ENCODE assay signal across 10 cellular contexts in the genomic region with DNA sequence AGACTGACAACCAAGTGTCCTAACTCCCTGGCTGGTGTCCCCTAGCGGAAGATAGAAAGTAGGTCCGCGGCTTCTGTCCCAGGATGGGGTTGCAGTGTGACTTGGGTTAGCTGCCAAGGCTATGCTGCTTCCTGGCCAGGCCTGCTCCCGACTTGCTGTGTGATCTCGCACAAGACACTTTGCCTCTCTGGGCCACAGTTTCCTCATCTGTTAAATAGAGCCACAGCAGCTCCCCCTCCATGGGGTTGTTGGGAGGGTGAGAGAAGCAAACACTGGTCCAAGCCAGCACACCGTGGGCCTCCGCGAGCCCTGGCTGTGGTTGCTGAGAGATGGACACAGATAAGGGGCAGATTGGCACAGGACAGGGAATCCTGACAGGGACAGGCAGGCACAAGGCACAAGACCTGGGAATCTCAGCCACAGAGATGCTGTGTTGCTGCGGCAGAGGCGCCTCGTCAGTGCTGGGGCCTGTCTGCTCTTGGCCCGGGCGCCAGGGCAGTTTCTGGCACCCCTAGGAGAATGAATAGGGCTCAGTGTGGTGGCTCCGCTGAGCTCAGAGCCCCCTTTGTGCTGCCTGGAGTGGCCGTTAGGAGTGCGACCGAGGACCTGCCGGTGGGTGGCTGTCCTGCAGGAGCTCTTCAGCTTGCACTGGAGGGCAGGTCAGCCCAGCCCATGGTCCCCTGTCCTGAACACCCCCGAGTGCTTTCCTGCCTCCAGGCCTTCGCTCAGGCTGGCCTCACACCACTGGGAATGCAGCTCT. TPM values are rescaled to one million over a fixed set of nuclear protein-coding genes. Genes with fewer than 3 reads are reported as not detected.
DNase-seq lines count a peak whose midpoint lies in the region; ATAC-seq, FAIRE-seq and TF ChIP-seq lines count a peak whose summit lies in the region.
"Had no signal": no experiment of that assay in that cellular context is flagged by ENCODE, and none has a peak within 500 bp of the region (broad histone marks: within the 10 kb centered on the region; RNA-seq: fewer than 3 reads in every experiment).

No MANE protein-coding gene starts in this region.

- H3K27me3 Mint-ChIP-seq in stimulated activated naive CD8-positive, alpha-beta T cell treated with anti-CD3 and anti-CD28 coated beads, Interleukin-15, Interleukin-2, amounts not matched to agents 100 ng/mL and 50 ng/mL, for 24 hours = no peaks in the 10 kb centered on the region
- no peaks in the 10 kb centered on the region for H3K27me3 Mint-ChIP-seq in activated CD4-positive, alpha-beta memory T cell treated with anti-CD3 and anti-CD28 coated beads for 36 hours

- peaks cover 30% of the 10 kb centered on the region for H3K4me1 ChIP-seq in HepG2 (ENCODE audit: insufficient read depth, low read length)

- no peak overlapping the region for H3K9ac ChIP-seq in HepG2 (ENCODE audit: insufficient read depth, low read depth, low read length)

- no peak overlapping the region for H3K27ac ChIP-seq in HepG2 (ENCODE audit: extremely low read length, insufficient read depth, low read length)

- no peak for TF ChIP-seq POLR2A in HepG2 (IDR thresholded peaks at IDR 0.05; ENCODE audit: insufficient read depth in 1 of 2, low read depth in 2 of 2, low read length in 2 of 2)

- peak overlapping the region; percentile 99 for H3K27ac Mint-ChIP-seq in stimulated activated naive CD8-positive, alpha-beta T cell treated with anti-CD3 and anti-CD28 coated beads, Interleukin-15, Interleukin-2, amounts not matched to agents 100 ng/mL and 50 ng/mL, for 24 hours
- H3K27ac Mint-ChIP-seq in activated CD4-positive, alpha-beta memory T cell treated with anti-CD3 and anti-CD28 coated beads for 36 hours = peak overlapping the region; percentile 98

- H3K4me3 ChIP-seq in HepG2 (replicated peaks in 1 of 3; ENCODE audit: insufficient read depth in 1 of 3, low read depth in 2 of 3, low read length in 3 of 3) = no peak overlapping the region

- H3K9me3 Mint-ChIP-seq in stimulated activated naive CD8-positive, alpha-beta T cell treated with anti-CD3 and anti-CD28 coated beads, Interleukin-15, Interleukin-2, amounts not matched to agents 100 ng/mL and 50 ng/mL, for 24 hours = no peaks in the 10 kb centered on the region
- no peaks in the 10 kb centered on the region for H3K9me3 Mint-ChIP-seq in activated CD4-positive, alpha-beta memory T cell treated with anti-CD3 and anti-CD28 coated beads for 36 hours

- CTCF ChIA-PET in activated CD4-positive, alpha-beta memory T cell treated with anti-CD3 and anti-CD28 coated beads for 36 hours (lab: Charles Lee) = interaction anchor here (1.0 to 3.4 kb wide), 2 partner anchors 9 to 45 kb away, joined by 3 to 25 read pairs; a partner anchor contains a TSS
- CTCF ChIA-PET in HepG2 (lab: Yijun Ruan, JAX; ENCODE audit: low intra/inter-chr PET ratio, low total read pairs) = no interaction called here

- H3K9me3 ChIP-seq in HepG2 (ENCODE audit: low read length) = no peaks in the 10 kb centered on the region

- no peaks in the 10 kb centered on the region for H3K36me3 ChIP-seq in HepG2 (replicated peaks in 1 of 2; ENCODE audit: control insufficient read depth in 1 of 2, insufficient read depth in 2 of 2, low read length in 2 of 2)

- no peak for TF ChIP-seq CTCF in HepG2 (CRISPR knock-in tag; IDR thresholded peaks at IDR 0.05)

- TF ChIP-seq RAD21 in HepG2 (CRISPR knock-in tag; IDR thresholded peaks at IDR 0.05) = no peak

- POLR2A ChIA-PET in activated CD4-positive, alpha-beta memory T cell treated with anti-CD3 and anti-CD28 coated beads for 36 hours (lab: Charles Lee) = interaction anchor here (1.1 kb wide), 1 partner anchor 10 kb away, joined by 6 read pairs; no protein-coding TSS in a partner anchor
- POLR2A ChIA-PET in HepG2 (lab: Yijun Ruan, JAX) = no interaction called here

- ATAC-seq in stimulated activated naive CD8-positive, alpha-beta T cell treated with anti-CD3 and anti-CD28 coated beads, Interleukin-15, Interleukin-2, amounts not matched to agents 100 U/mL and 50 U/mL, for 24 hours = no peak
- ATAC-seq in HepG2 = peak; percentile 78
- no peak for ATAC-seq in GM18909 (IDR thresholded peaks at IDR 0.05; ENCODE audit: poor library complexity, unreplicated experiment)

- no peaks in the 10 kb centered on the region for H3K79me2 ChIP-seq in HepG2 (ENCODE audit: insufficient read depth, low read length)

- intact Hi-C loops in activated CD4-positive, alpha-beta memory T cell treated with anti-CD3 and anti-CD28 coated beads for 36 hours (cut with micrococcal nuclease) = no loop called here
- intact Hi-C loops in HepG2 (cut with micrococcal nuclease; ENCODE audit: unreplicated experiment) = no loop called here

- no TSS peak for BruUV-seq in HepG2 (replicated peaks; lab: Mats Ljungman, UMichigan)

- H3K36me3 Mint-ChIP-seq in stimulated activated naive CD8-positive, alpha-beta T cell treated with anti-CD3 and anti-CD28 coated beads, Interleukin-15, Interleukin-2, amounts not matched to agents 100 ng/mL and 50 ng/mL, for 24 hours (ENCODE audit: low read depth) = peaks cover 5% of the 10 kb centered on the region
- peaks cover 15% of the 10 kb centered on the region for H3K36me3 Mint-ChIP-seq in activated CD4-positive, alpha-beta memory T cell treated with anti-CD3 and anti-CD28 coated beads for 36 hours

- peaks cover 83% of the 10 kb centered on the region for H3K4me1 Mint-ChIP-seq in stimulated activated naive CD8-positive, alpha-beta T cell treated with anti-CD3 and anti-CD28 coated beads, Interleukin-15, Interleukin-2, amounts not matched to agents 100 ng/mL and 50 ng/mL, for 24 hours (ENCODE audit: low read depth)
- H3K4me1 Mint-ChIP-seq in activated CD4-positive, alpha-beta memory T cell treated with anti-CD3 and anti-CD28 coated beads for 36 hours (ENCODE audit: low read depth) = peaks cover 64% of the 10 kb centered on the region

- H3K4me2 ChIP-seq in HepG2 (ENCODE audit: low read depth, low read length) = peak overlapping the region; percentile 35

- no peak overlapping the region for H3K4me3 Mint-ChIP-seq in stimulated activated naive CD8-positive, alpha-beta T cell treated with anti-CD3 and anti-CD28 coated beads, Interleukin-15, Interleukin-2, amounts not matched to agents 100 ng/mL and 50 ng/mL, for 24 hours
- no peak overlapping the region for H3K4me3 Mint-ChIP-seq in activated CD4-positive, alpha-beta memory T cell treated with anti-CD3 and anti-CD28 coated beads for 36 hours

- in situ Hi-C loops in HepG2 (cut with HindIII; ENCODE audit: extremely low pct_ligation_motif_present, low pct_unique_long_range_greater_than_20kb) = loop anchor here (5.0 kb wide), 1 partner anchor 43 kb away; a partner anchor contains a TSS

- no peaks in the 10 kb centered on the region for H4K20me1 ChIP-seq in HepG2 (ENCODE audit: insufficient read depth, low read length)

- peaks cover 1 to 39% of the 10 kb centered on the region in 2 experiments; a peak in 3 of 5 replicates for H3K27me3 ChIP-seq in HepG2 (ENCODE audit: control insufficient read depth in 1 of 2, insufficient read depth in 2 of 2, low read length in 2 of 2)

- no peak for TF ChIP-seq EP300 in HepG2 (IDR thresholded peaks at IDR 0.05; ENCODE audit: low read depth in 2 of 2, low read length in 2 of 2)
- no peak for TF ChIP-seq EP300 in HepG2 (CRISPR knock-in tag; IDR thresholded peaks at IDR 0.05; ENCODE audit: borderline replicate concordance)

- no peak for FAIRE-seq in HepG2 (lab: Jason Lieb, UNC)

- no peak for DNase-seq in stimulated activated naive CD8-positive, alpha-beta T cell treated with anti-CD3 and anti-CD28 coated beads, Interleukin-15, Interleukin-2, amounts not matched to agents 100 U/mL and 50 U/mL, for 24 hours
- DNase-seq in activated CD4-positive, alpha-beta memory T cell treated with anti-CD3 and anti-CD28 coated beads for 36 hours = no peak
- DNase-seq in HepG2 (ENCODE audit: low spot score) (peak; percentile 25), NCI-H524 (lab: John Stamatoyannopoulos, UW) (no peak), NOMO-1 treated with DMSO at 0.1 percent for 48 hours (lab: John Stamatoyannopoulos, UW; ENCODE audit: unreplicated experiment) (no peak)
- DNase-seq in stimulated activated CD8-positive, alpha-beta memory T cell treated with anti-CD3 and anti-CD28 coated beads, Interleukin-4, amount 100 ng/mL, for 48 hours = no peak
- DNase-seq: central memory CD4-positive, alpha-beta T cell; NCI-H187 had no signal

- WGBS in HepG2 (ENCODE audit: low lambda C conversion rate) = 20% methylated on average over 10 of the region's 20 CpGs

- no peak overlapping the region for H2AFZ ChIP-seq in HepG2 (ENCODE audit: low read length)

RNA-seq across cellular contexts. Expression of a gene that starts 1.8 kb away (rescaled TPM):
- 10 to 100 TPM; 34.5 to 35.3 TPM for total RNA-seq in activated CD4-positive, alpha-beta memory T cell treated with anti-CD3 and anti-CD28 coated beads for 36 hours
- not detected in 2 replicates for total RNA-seq in HepG2 (2016; rRNA removed; fragmentation: Illumina TruSeq; extraction: Trizol)
- not detected in 2 replicates for total RNA-seq in HepG2 (2016; cell fraction: cytosol; rRNA removed; fragmentation: Illumina TruSeq; extraction: Trizol; ENCODE audit: low read depth)
- not detected in 2 replicates for total RNA-seq in HepG2 (2016; cell fraction: insoluble cytoplasmic fraction; rRNA removed; fragmentation: Illumina TruSeq; extraction: Trizol)
- total RNA-seq in HepG2 (2016; cell fraction: membrane; rRNA removed; fragmentation: Illumina TruSeq; extraction: Trizol) = not detected in 2 replicates
- not detected in 2 replicates for total RNA-seq in HepG2 (2016; cell fraction: nucleus; rRNA removed; fragmentation: Illumina TruSeq; extraction: Trizol)
- polyA plus RNA-seq in HepG2 (2011; rRNA removed) = not detected in 2 replicates
- 0.03 TPM in 1 of 2 replicates, not detected in the other for polyA plus RNA-seq in HepG2 (2011; cell fraction: cytosol; rRNA removed)
- not detected in 2 replicates for polyA plus RNA-seq in HepG2 (2011; cell fraction: nucleus; rRNA removed)
- 0.19 TPM in 1 of 2 replicates, not detected in the other for polyA plus RNA-seq in HepG2 (2012)
- polyA plus RNA-seq in HepG2 (2016; cell fraction: cytosol; fragmentation: Illumina TruSeq; extraction: Trizol; ENCODE audit: low read depth) = not detected in 2 replicates
- polyA plus RNA-seq in HepG2 (2016; cell fraction: insoluble cytoplasmic fraction; fragmentation: Illumina TruSeq; extraction: Trizol; ENCODE audit: low read depth) = not detected in 2 replicates
- not detected in 2 replicates for polyA plus RNA-seq in HepG2 (2016; cell fraction: membrane; fragmentation: Illumina TruSeq; extraction: Trizol; ENCODE audit: low read depth)
- polyA plus RNA-seq in HepG2 (2016; cell fraction: nucleus; fragmentation: Illumina TruSeq; extraction: Trizol; ENCODE audit: insufficient read depth, low read depth) = not detected in 2 replicates
- 0.20 and 0.84 TPM in 2 replicates for polyA minus RNA-seq in HepG2 (2011; rRNA and poly(A)+ RNA removed; ENCODE audit: low replicate concordance)
- polyA minus RNA-seq in HepG2 (2011; cell fraction: cytosol; rRNA and poly(A)+ RNA removed) = not detected in 2 replicates
- not detected in 2 replicates for polyA minus RNA-seq in HepG2 (2011; cell fraction: nucleus; rRNA and poly(A)+ RNA removed)

RNA-seq across cellular contexts. Expression of a gene that starts 5.5 kb away (rescaled TPM):
- total RNA-seq in activated CD4-positive, alpha-beta memory T cell treated with anti-CD3 and anti-CD28 coated beads for 36 hours = 10 to 100 TPM; 99.4 to 99.6 TPM
- 16.8 TPM in 2 replicates for total RNA-seq in HepG2 (2016; rRNA removed; fragmentation: Illumina TruSeq; extraction: Trizol)
- 5.3 and 6.3 TPM in 2 replicates for total RNA-seq in HepG2 (2016; cell fraction: cytosol; rRNA removed; fragmentation: Illumina TruSeq; extraction: Trizol; ENCODE audit: low read depth)
- total RNA-seq in HepG2 (2016; cell fraction: insoluble cytoplasmic fraction; rRNA removed; fragmentation: Illumina TruSeq; extraction: Trizol) = 14.3 and 15.5 TPM in 2 replicates
- 13.1 and 13.7 TPM in 2 replicates for total RNA-seq in HepG2 (2016; cell fraction: membrane; rRNA removed; fragmentation: Illumina TruSeq; extraction: Trizol)
- total RNA-seq in HepG2 (2016; cell fraction: nucleus; rRNA removed; fragmentation: Illumina TruSeq; extraction: Trizol) = 13.7 and 14.2 TPM in 2 replicates
- 21.5 and 26.1 TPM in 2 replicates for polyA plus RNA-seq in HepG2 (2011; rRNA removed)
- polyA plus RNA-seq in HepG2 (2011; cell fraction: cytosol; rRNA removed) = 16.1 and 24.8 TPM in 2 replicates
- polyA plus RNA-seq in HepG2 (2011; cell fraction: nucleus; rRNA removed) = 85.3 and 97.2 TPM in 2 replicates
- 18.5 and 23.5 TPM in 2 replicates for polyA plus RNA-seq in HepG2 (2012)
- polyA plus RNA-seq in HepG2 (2016; cell fraction: cytosol; fragmentation: Illumina TruSeq; extraction: Trizol; ENCODE audit: low read depth) = 7.2 and 7.8 TPM in 2 replicates
- polyA plus RNA-seq in HepG2 (2016; cell fraction: insoluble cytoplasmic fraction; fragmentation: Illumina TruSeq; extraction: Trizol; ENCODE audit: low read depth) = 21.4 and 33.5 TPM in 2 replicates
- polyA plus RNA-seq in HepG2 (2016; cell fraction: membrane; fragmentation: Illumina TruSeq; extraction: Trizol; ENCODE audit: low read depth) = 10.9 and 12.8 TPM in 2 replicates
- 35.3 and 35.6 TPM in 2 replicates for polyA plus RNA-seq in HepG2 (2016; cell fraction: nucleus; fragmentation: Illumina TruSeq; extraction: Trizol; ENCODE audit: insufficient read depth, low read depth)
- polyA minus RNA-seq in HepG2 (2011; rRNA and poly(A)+ RNA removed; ENCODE audit: low replicate concordance) = 47.9 and 105 TPM in 2 replicates
- 13.9 and 18.8 TPM in 2 replicates for polyA minus RNA-seq in HepG2 (2011; cell fraction: cytosol; rRNA and poly(A)+ RNA removed)
- polyA minus RNA-seq in HepG2 (2011; cell fraction: nucleus; rRNA and poly(A)+ RNA removed) = 27.6 and 29.4 TPM in 2 replicates

RNA-seq across cellular contexts. Expression of a gene that starts 22.4 kb away (rescaled TPM):
- 10 to 100 TPM; 80.0 to 83.9 TPM for total RNA-seq in activated CD4-positive, alpha-beta memory T cell treated with anti-CD3 and anti-CD28 coated beads for 36 hours
- total RNA-seq in HepG2 (2016; rRNA removed; fragmentation: Illumina TruSeq; extraction: Trizol) = 20.3 and 35.6 TPM in 2 replicates
- 7.4 and 10.3 TPM in 2 replicates for total RNA-seq in HepG2 (2016; cell fraction: cytosol; rRNA removed; fragmentation: Illumina TruSeq; extraction: Trizol; ENCODE audit: low read depth)
- 18.5 and 37.2 TPM in 2 replicates for total RNA-seq in HepG2 (2016; cell fraction: insoluble cytoplasmic fraction; rRNA removed; fragmentation: Illumina TruSeq; extraction: Trizol)
- total RNA-seq in HepG2 (2016; cell fraction: membrane; rRNA removed; fragmentation: Illumina TruSeq; extraction: Trizol) = 18.1 and 18.9 TPM in 2 replicates
- 26.8 and 31.7 TPM in 2 replicates for total RNA-seq in HepG2 (2016; cell fraction: nucleus; rRNA removed; fragmentation: Illumina TruSeq; extraction: Trizol)
- 36.8 and 41.3 TPM in 2 replicates for polyA plus RNA-seq in HepG2 (2011; rRNA removed)
- 20.2 and 34.2 TPM in 2 replicates for polyA plus RNA-seq in HepG2 (2011; cell fraction: cytosol; rRNA removed)
- polyA plus RNA-seq in HepG2 (2011; cell fraction: nucleus; rRNA removed) = 102 and 128 TPM in 2 replicates
- polyA plus RNA-seq in HepG2 (2012) = 16.9 and 23.2 TPM in 2 replicates
- 8.3 and 9.4 TPM in 2 replicates for polyA plus RNA-seq in HepG2 (2016; cell fraction: cytosol; fragmentation: Illumina TruSeq; extraction: Trizol; ENCODE audit: low read depth)
- 21.4 and 32.6 TPM in 2 replicates for polyA plus RNA-seq in HepG2 (2016; cell fraction: insoluble cytoplasmic fraction; fragmentation: Illumina TruSeq; extraction: Trizol; ENCODE audit: low read depth)
- 12.8 and 13.0 TPM in 2 replicates for polyA plus RNA-seq in HepG2 (2016; cell fraction: membrane; fragmentation: Illumina TruSeq; extraction: Trizol; ENCODE audit: low read depth)
- 68.3 and 83.1 TPM in 2 replicates for polyA plus RNA-seq in HepG2 (2016; cell fraction: nucleus; fragmentation: Illumina TruSeq; extraction: Trizol; ENCODE audit: insufficient read depth, low read depth)
- polyA minus RNA-seq in HepG2 (2011; rRNA and poly(A)+ RNA removed; ENCODE audit: low replicate concordance) = 71.8 and 195 TPM in 2 replicates
- 13.5 and 19.9 TPM in 2 replicates for polyA minus RNA-seq in HepG2 (2011; cell fraction: cytosol; rRNA and poly(A)+ RNA removed)
- polyA minus RNA-seq in HepG2 (2011; cell fraction: nucleus; rRNA and poly(A)+ RNA removed) = 25.4 and 26.6 TPM in 2 replicates

RNA-seq across cellular contexts. Expression of a gene that starts 45.2 kb away (rescaled TPM):
- total RNA-seq in activated CD4-positive, alpha-beta memory T cell treated with anti-CD3 and anti-CD28 coated beads for 36 hours = 10 to 100 TPM; 12.7 to 16.2 TPM
- total RNA-seq in HepG2 (2016; rRNA removed; fragmentation: Illumina TruSeq; extraction: Trizol) = 5.5 and 7.2 TPM in 2 replicates
- 5.2 and 7.3 TPM in 2 replicates for total RNA-seq in HepG2 (2016; cell fraction: cytosol; rRNA removed; fragmentation: Illumina TruSeq; extraction: Trizol; ENCODE audit: low read depth)
- total RNA-seq in HepG2 (2016; cell fraction: insoluble cytoplasmic fraction; rRNA removed; fragmentation: Illumina TruSeq; extraction: Trizol) = 4.5 and 7.9 TPM in 2 replicates
- 7.9 and 11.8 TPM in 2 replicates for total RNA-seq in HepG2 (2016; cell fraction: membrane; rRNA removed; fragmentation: Illumina TruSeq; extraction: Trizol)
- 6.0 and 8.4 TPM in 2 replicates for total RNA-seq in HepG2 (2016; cell fraction: nucleus; rRNA removed; fragmentation: Illumina TruSeq; extraction: Trizol)
- 3.5 and 4.9 TPM in 2 replicates for polyA plus RNA-seq in HepG2 (2011; rRNA removed)
- 3.9 and 7.0 TPM in 2 replicates for polyA plus RNA-seq in HepG2 (2011; cell fraction: cytosol; rRNA removed)
- polyA plus RNA-seq in HepG2 (2011; cell fraction: nucleus; rRNA removed) = 10.9 and 13.2 TPM in 2 replicates
- 3.9 and 5.6 TPM in 2 replicates for polyA plus RNA-seq in HepG2 (2012)
- 7.5 and 14.0 TPM in 2 replicates for polyA plus RNA-seq in HepG2 (2016; cell fraction: cytosol; fragmentation: Illumina TruSeq; extraction: Trizol; ENCODE audit: low read depth)
- polyA plus RNA-seq in HepG2 (2016; cell fraction: insoluble cytoplasmic fraction; fragmentation: Illumina TruSeq; extraction: Trizol; ENCODE audit: low read depth) = 8.1 and 8.2 TPM in 2 replicates
- 13.5 and 15.3 TPM in 2 replicates for polyA plus RNA-seq in HepG2 (2016; cell fraction: membrane; fragmentation: Illumina TruSeq; extraction: Trizol; ENCODE audit: low read depth)
- 15.9 and 17.9 TPM in 2 replicates for polyA plus RNA-seq in HepG2 (2016; cell fraction: nucleus; fragmentation: Illumina TruSeq; extraction: Trizol; ENCODE audit: insufficient read depth, low read depth)
- 5.5 and 15.6 TPM in 2 replicates for polyA minus RNA-seq in HepG2 (2011; rRNA and poly(A)+ RNA removed; ENCODE audit: low replicate concordance)
- polyA minus RNA-seq in HepG2 (2011; cell fraction: cytosol; rRNA and poly(A)+ RNA removed) = 3.2 and 3.6 TPM in 2 replicates
- 2.4 and 3.0 TPM in 2 replicates for polyA minus RNA-seq in HepG2 (2011; cell fraction: nucleus; rRNA and poly(A)+ RNA removed)

Comparison
In these comparisons a context has a peak if more than half of its experiments do, and no peak if none do; other contexts are left out.
1. RNA of a gene that starts 1.8 kb away (total RNA-seq): 34.5 to 35.3 TPM in activated CD4-positive, alpha-beta memory T cell treated with anti-CD3 and anti-CD28 coated beads for 36 hours; not detected in HepG2; every median in the first group is over 10 times any median in the second.